12 cellular contexts compared by ENCODE assay signal in the genomic region with DNA sequence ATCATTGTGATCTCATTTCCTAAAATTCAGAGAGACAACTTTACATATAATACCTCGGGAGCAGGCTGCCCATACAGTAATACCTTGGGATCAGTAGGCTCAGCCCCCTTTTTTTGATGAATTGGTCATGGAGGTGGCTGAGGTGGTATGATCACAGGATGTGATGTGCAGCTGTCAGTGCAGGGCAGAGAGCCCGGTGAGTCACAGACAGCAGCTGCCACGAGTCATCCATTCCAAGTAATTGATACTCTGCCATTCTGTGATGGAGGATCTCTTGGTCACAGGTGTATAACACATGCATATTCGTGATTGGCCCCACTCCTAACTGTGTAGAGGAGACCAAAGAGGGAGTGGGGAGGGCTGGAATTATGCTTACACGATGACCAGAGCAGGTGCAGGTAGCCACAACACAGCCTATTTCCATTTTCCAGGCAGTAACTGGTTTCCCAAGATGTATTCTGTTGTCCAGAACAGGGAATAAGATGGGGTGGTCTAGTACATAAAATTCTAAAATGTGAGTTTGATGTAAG. TPM values are rescaled to one million over a fixed set of nuclear protein-coding genes. Genes with fewer than 3 reads are reported as not detected.
DNase-seq lines count a peak whose midpoint lies in the region; ATAC-seq and TF ChIP-seq lines count a peak whose summit lies in the region.
"Had no signal": no experiment of that assay in that cellular context is flagged by ENCODE, and none has a peak within 500 bp of the region (broad histone marks: within the 10 kb centered on the region; RNA-seq: fewer than 3 reads in every experiment).

No MANE protein-coding gene starts in this region.

- H3K4me1 Mint-ChIP-seq in MCF 10A (ENCODE audit: insufficient read depth, unreplicated experiment): no peaks in the 10 kb centered on the region
- peaks cover 3% of the 10 kb centered on the region for H3K4me1 Mint-ChIP-seq in activated naive CD8-positive, alpha-beta T cell treated with anti-CD3 and anti-CD28 coated beads, Interleukin-2, amount 10 ng/mL, durations not matched to agents 7 days and 5 days
- peaks cover 29% of the 10 kb centered on the region for H3K4me1 Mint-ChIP-seq in stimulated activated naive CD8-positive, alpha-beta T cell treated with anti-CD3 and anti-CD28 coated beads, Interleukin-15, Interleukin-2, amounts not matched to agents 100 ng/mL and 50 ng/mL, for 24 hours (ENCODE audit: low read depth)

- H3K36me3 ChIP-seq in breast epithelium (no peaks in the 10 kb centered on the region), aorta (ENCODE audit: control insufficient read depth in 1 of 2, insufficient read depth in 2 of 2, low read length in 1 of 2) (no peaks in the 10 kb centered on the region)
- H3K36me3 ChIP-seq: colonic mucosa, uterus had no signal

- H3K4me1 ChIP-seq in breast epithelium: no peaks in the 10 kb centered on the region
- no peaks in the 10 kb centered on the region for H3K4me1 ChIP-seq in aorta (ENCODE audit: control insufficient read depth in 1 of 2, insufficient read depth in 2 of 2, low read length in 2 of 2)
- H3K4me1 ChIP-seq: colonic mucosa, uterus had no signal

- no peaks in the 10 kb centered on the region for H3K27me3 ChIP-seq in breast epithelium
- H3K27me3 ChIP-seq in aorta (ENCODE audit: control insufficient read depth in 1 of 2, insufficient read depth in 2 of 2, low read length in 1 of 2): no peaks in the 10 kb centered on the region
- H3K27me3 ChIP-seq: colonic mucosa, uterus had no signal

- H3K4me3 ChIP-seq in breast epithelium (no peak overlapping the region), aorta (ENCODE audit: low read length in 2 of 2) (no peak overlapping the region)
- H3K4me3 ChIP-seq: colonic mucosa, uterus had no signal

- ATAC-seq in activated naive CD8-positive, alpha-beta T cell treated with anti-CD3 and anti-CD28 coated beads, Interleukin-2, amount 10 ng/mL, durations not matched to agents 7 days and 5 days (ENCODE audit: low read depth): peak; percentile 71
- ATAC-seq in aorta (ENCODE audit: low FRiP score): no peak

- TF ChIP-seq CTCF in MCF 10A (IDR thresholded peaks at IDR 0.05; ENCODE audit: unreplicated experiment) (no peak), breast epithelium (IDR thresholded peaks at IDR 0.05) (no peak)

- no peak overlapping the region for H3K27ac Mint-ChIP-seq in MCF 10A (ENCODE audit: low read depth, unreplicated experiment)
- H3K27ac Mint-ChIP-seq in activated naive CD8-positive, alpha-beta T cell treated with anti-CD3 and anti-CD28 coated beads, Interleukin-2, amount 10 ng/mL, durations not matched to agents 7 days and 5 days: no peak overlapping the region
- peak overlapping the region; percentile 76 for H3K27ac Mint-ChIP-seq in stimulated activated naive CD8-positive, alpha-beta T cell treated with anti-CD3 and anti-CD28 coated beads, Interleukin-15, Interleukin-2, amounts not matched to agents 100 ng/mL and 50 ng/mL, for 24 hours
- H3K27ac Mint-ChIP-seq: natural killer cell treated with Interleukin-12 subunit alpha and Interleukin-12 subunit beta and Interleukin-15 and Interleukin-18, amount 100 ng/mL, for 72 hours had no signal

- intact Hi-C loops in MCF 10A (cut with micrococcal nuclease) (no loop called here), breast epithelium (cut with DNase I; ENCODE audit: low total_unique reads) (no loop called here), aorta (cut with DNase I) (no loop called here)

- CTCF ChIA-PET in MCF 10A (lab: Yijun Ruan, JAX): interaction anchor here (1.6 to 2.0 kb wide), 3 partner anchors 11 to 55 kb away, joined by 6 to 7 read pairs (median 7); no protein-coding TSS in a partner anchor

- no peak for TF ChIP-seq POLR2A in breast epithelium (IDR thresholded peaks at IDR 0.05)

- H3K4me3 Mint-ChIP-seq in MCF 10A (ENCODE audit: unreplicated experiment): no peak overlapping the region
- H3K4me3 Mint-ChIP-seq in activated naive CD8-positive, alpha-beta T cell treated with anti-CD3 and anti-CD28 coated beads, Interleukin-2, amount 10 ng/mL, durations not matched to agents 7 days and 5 days: no peak overlapping the region
- no peak overlapping the region for H3K4me3 Mint-ChIP-seq in stimulated activated naive CD8-positive, alpha-beta T cell treated with anti-CD3 and anti-CD28 coated beads, Interleukin-15, Interleukin-2, amounts not matched to agents 100 ng/mL and 50 ng/mL, for 24 hours
- H3K4me3 Mint-ChIP-seq: natural killer cell treated with Interleukin-12 subunit alpha and Interleukin-12 subunit beta and Interleukin-15 and Interleukin-18, amount 100 ng/mL, for 72 hours had no signal

- 76 to 81% methylated on average over 5 of the region's 5 CpGs for WGBS in aorta, 2 donors

- H3K9me3 Mint-ChIP-seq in MCF 10A (ENCODE audit: unreplicated experiment): no peaks in the 10 kb centered on the region
- no peaks in the 10 kb centered on the region for H3K9me3 Mint-ChIP-seq in activated naive CD8-positive, alpha-beta T cell treated with anti-CD3 and anti-CD28 coated beads, Interleukin-2, amount 10 ng/mL, durations not matched to agents 7 days and 5 days
- H3K9me3 Mint-ChIP-seq in stimulated activated naive CD8-positive, alpha-beta T cell treated with anti-CD3 and anti-CD28 coated beads, Interleukin-15, Interleukin-2, amounts not matched to agents 100 ng/mL and 50 ng/mL, for 24 hours: no peaks in the 10 kb centered on the region

- no peaks in the 10 kb centered on the region for H3K27me3 Mint-ChIP-seq in MCF 10A (ENCODE audit: insufficient read depth, unreplicated experiment)
- no peaks in the 10 kb centered on the region for H3K27me3 Mint-ChIP-seq in activated naive CD8-positive, alpha-beta T cell treated with anti-CD3 and anti-CD28 coated beads, Interleukin-2, amount 10 ng/mL, durations not matched to agents 7 days and 5 days
- H3K27me3 Mint-ChIP-seq in stimulated activated naive CD8-positive, alpha-beta T cell treated with anti-CD3 and anti-CD28 coated beads, Interleukin-15, Interleukin-2, amounts not matched to agents 100 ng/mL and 50 ng/mL, for 24 hours: peaks cover 4% of the 10 kb centered on the region

- peak; percentile 47 for DNase-seq in MCF 10A (ENCODE audit: unreplicated experiment)
- DNase-seq in breast epithelium (ENCODE audit: low spot score in 2 of 2): no peak
- peak; percentile 84 for DNase-seq in NCI-H345 (lab: John Stamatoyannopoulos, UW)
- no peak for DNase-seq in activated naive CD8-positive, alpha-beta T cell treated with anti-CD3 and anti-CD28 coated beads, Interleukin-2, amount 10 ng/mL, durations not matched to agents 7 days and 5 days
- DNase-seq in superior temporal gyrus (ENCODE audit: extremely low spot score): no peak
- DNase-seq in SIG-M5 treated with dmso at 0.1 percent for 504 hours (lab: John Stamatoyannopoulos, UW; ENCODE audit: unreplicated experiment): no peak
- no peak for DNase-seq in aorta
- DNase-seq: colonic mucosa, IMR-90, uterus had no signal

- POLR2A ChIA-PET in MCF 10A (lab: Yijun Ruan, JAX): no interaction called here
- POLR2A ChIA-PET in activated naive CD8-positive, alpha-beta T cell treated with anti-CD3 and anti-CD28 coated beads, Interleukin-2, amount 10 ng/mL, durations not matched to agents 7 days and 5 days (lab: Charles Lee): no interaction called here

- H3K27ac ChIP-seq in breast epithelium: no peak overlapping the region
- H3K27ac ChIP-seq in aorta (ENCODE audit: low read depth in 1 of 2, low read length in 2 of 2): no peak overlapping the region
- H3K27ac ChIP-seq: colonic mucosa, uterus had no signal

- H3K36me3 Mint-ChIP-seq in MCF 10A (ENCODE audit: insufficient read depth, unreplicated experiment): no peaks in the 10 kb centered on the region
- no peaks in the 10 kb centered on the region for H3K36me3 Mint-ChIP-seq in activated naive CD8-positive, alpha-beta T cell treated with anti-CD3 and anti-CD28 coated beads, Interleukin-2, amount 10 ng/mL, durations not matched to agents 7 days and 5 days
- H3K36me3 Mint-ChIP-seq in stimulated activated naive CD8-positive, alpha-beta T cell treated with anti-CD3 and anti-CD28 coated beads, Interleukin-15, Interleukin-2, amounts not matched to agents 100 ng/mL and 50 ng/mL, for 24 hours (ENCODE audit: low read depth): no peaks in the 10 kb centered on the region
- H3K36me3 Mint-ChIP-seq: natural killer cell treated with Interleukin-12 subunit alpha and Interleukin-12 subunit beta and Interleukin-15 and Interleukin-18, amount 100 ng/mL, for 72 hours had no signal

- H3K9me3 ChIP-seq in breast epithelium: no peaks in the 10 kb centered on the region
- H3K9me3 ChIP-seq in aorta (ENCODE audit: control insufficient read depth, low read length): no peaks in the 10 kb centered on the region
- H3K9me3 ChIP-seq: colonic mucosa, uterus had no signal

- no TSS peak for BruUV-seq in MCF 10A (replicated peaks; lab: Mats Ljungman, UMichigan)

RNA-seq across cellular contexts. Expression of a gene that starts 14.1 kb away (rescaled TPM):
- 1.1 and 1.2 TPM in 2 replicates for total RNA-seq in MCF 10A (2022)
- 10 to 100 TPM in 1 of 3 donors, 1 to 10 TPM in 2; 3.3 to 62.4 (median 4.2) TPM for total RNA-seq in breast epithelium
- total RNA-seq in activated naive CD8-positive, alpha-beta T cell treated with anti-CD3 and anti-CD28 coated beads, Interleukin-2, amount 10 ng/mL, durations not matched to agents 7 days and 5 days: under 1 TPM; 0.50 to 0.99 TPM
- total RNA-seq in aorta: 1 to 10 TPM in 1 of 2 donors, under 1 TPM in 1; 0.93 to 1.8 TPM
- under 1 TPM; under 0.01 to 0.59 TPM for polyA plus RNA-seq in aorta
- total RNA-seq: natural killer cell treated with Interleukin-12 subunit alpha and Interleukin-12 subunit beta and Interleukin-15 and Interleukin-18, amount 100 ng/mL, for 72 hours had no signal

Comparison
In these comparisons a context has a peak if more than half of its experiments do, and no peak if none do; other contexts are left out.
1. DNase-seq: peak in MCF 10A (single experiment) and NCI-H345 (single experiment); none in breast epithelium (0 of 2), activated naive CD8-positive, alpha-beta T cell treated with anti-CD3 and anti-CD28 coated beads, Interleukin-2, amount 10 ng/mL, durations not matched to agents 7 days and 5 days (single experiment), superior temporal gyrus (single experiment), SIG-M5 treated with dmso at 0.1 percent for 504 hours (single experiment) and aorta (0 of 2).